ENCODE assay signal across 1 cellular context in the genomic region with DNA sequence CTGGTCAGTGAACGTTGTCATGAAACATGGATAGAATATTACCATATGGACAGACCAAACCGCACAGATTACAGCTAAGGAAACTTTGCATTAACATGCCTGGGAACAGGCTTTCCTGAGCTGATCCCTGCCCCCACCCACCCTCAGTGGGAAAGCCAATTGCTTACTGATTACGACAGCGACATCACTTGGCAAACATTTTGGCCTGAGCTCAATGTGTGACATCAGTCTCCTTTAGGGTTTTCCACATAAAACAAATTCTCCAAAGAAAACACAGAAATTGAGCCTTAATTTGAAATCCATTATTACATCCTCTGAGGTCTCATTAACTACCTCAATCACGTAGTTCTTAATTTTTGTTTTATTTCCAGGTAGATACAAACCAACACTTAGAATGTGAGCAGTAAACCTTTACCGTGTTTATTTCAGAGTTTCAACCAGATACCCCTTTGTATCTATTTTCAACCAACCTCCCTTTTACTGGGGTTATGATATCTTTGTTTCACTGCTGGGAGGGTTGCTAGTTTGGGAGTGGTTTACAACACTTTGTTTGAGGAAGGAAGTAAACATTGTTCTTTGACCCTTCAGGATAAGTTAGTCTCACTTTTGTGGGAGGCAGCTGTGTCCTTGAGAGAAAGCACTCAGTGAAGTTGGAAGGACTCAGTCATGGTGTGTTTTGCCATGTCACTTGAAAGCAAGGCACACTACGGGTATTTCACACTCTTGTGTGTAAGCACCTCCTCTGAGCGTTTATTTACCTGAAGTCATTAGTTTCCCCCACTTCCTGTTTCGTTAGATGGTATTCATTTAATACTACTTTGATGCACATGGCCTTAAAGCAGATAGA.
TF ChIP-seq lines count a peak whose summit lies in the region.

No MANE protein-coding gene starts in this region.

TF ChIP-seq in HepG2, 621 proteins besides CTCF, POLR2A, EP300 and RAD21 (continued from another document and continues in another):
- TF ChIP-seq, protein P1, sequence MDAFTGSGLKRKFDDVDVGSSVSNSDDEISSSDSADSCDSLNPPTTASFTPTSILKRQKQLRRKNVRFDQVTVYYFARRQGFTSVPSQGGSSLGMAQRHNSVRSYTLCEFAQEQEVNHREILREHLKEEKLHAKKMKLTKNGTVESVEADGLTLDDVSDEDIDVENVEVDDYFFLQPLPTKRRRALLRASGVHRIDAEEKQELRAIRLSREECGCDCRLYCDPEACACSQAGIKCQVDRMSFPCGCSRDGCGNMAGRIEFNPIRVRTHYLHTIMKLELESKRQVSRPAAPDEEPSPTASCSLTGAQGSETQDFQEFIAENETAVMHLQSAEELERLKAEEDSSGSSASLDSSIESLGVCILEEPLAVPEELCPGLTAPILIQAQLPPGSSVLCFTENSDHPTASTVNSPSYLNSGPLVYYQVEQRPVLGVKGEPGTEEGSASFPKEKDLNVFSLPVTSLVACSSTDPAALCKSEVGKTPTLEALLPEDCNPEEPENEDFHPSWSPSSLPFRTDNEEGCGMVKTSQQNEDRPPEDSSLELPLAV (CRISPR knock-in tag; conservative IDR thresholded peaks at IDR 0.05; ENCODE audit: low read depth), result no peak
- no peak for TF ChIP-seq ZNF720 (CRISPR knock-in tag; IDR thresholded peaks at IDR 0.05)
- TF ChIP-seq MTF2 (CRISPR knock-in tag; IDR thresholded peaks at IDR 0.05; ENCODE audit: borderline replicate concordance), result no peak
- TF ChIP-seq, protein P2, sequence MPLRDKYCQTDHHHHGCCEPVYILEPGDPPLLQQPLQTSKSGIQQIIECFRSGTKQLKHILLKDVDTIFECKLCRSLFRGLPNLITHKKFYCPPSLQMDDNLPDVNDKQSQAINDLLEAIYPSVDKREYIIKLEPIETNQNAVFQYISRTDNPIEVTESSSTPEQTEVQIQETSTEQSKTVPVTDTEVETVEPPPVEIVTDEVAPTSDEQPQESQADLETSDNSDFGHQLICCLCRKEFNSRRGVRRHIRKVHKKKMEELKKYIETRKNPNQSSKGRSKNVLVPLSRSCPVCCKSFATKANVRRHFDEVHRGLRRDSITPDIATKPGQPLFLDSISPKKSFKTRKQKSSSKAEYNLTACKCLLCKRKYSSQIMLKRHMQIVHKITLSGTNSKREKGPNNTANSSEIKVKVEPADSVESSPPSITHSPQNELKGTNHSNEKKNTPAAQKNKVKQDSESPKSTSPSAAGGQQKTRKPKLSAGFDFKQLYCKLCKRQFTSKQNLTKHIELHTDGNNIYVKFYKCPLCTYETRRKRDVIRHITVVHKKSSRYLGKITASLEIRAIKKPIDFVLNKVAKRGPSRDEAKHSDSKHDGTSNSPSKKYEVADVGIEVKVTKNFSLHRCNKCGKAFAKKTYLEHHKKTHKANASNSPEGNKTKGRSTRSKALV (CRISPR knock-in tag; IDR thresholded peaks at IDR 0.05), result peak; percentile 81
- TF ChIP-seq ZNF235 (CRISPR knock-in tag; IDR thresholded peaks at IDR 0.05; ENCODE audit: borderline replicate concordance), result no peak
- TF ChIP-seq KAT2B (IDR thresholded peaks at IDR 0.05; ENCODE audit: borderline replicate concordance, low read depth, low read length), result no peak
- 0 out of 2 replicates have a peak, but pooled peaks have one; percentile 60 for TF ChIP-seq ZMAT3 (CRISPR knock-in tag; conservative IDR thresholded peaks at IDR 0.05)
- TF ChIP-seq SOX6 (IDR thresholded peaks at IDR 0.05), result no peak
- peak; percentile 97 for TF ChIP-seq SOX6 (CRISPR knock-in tag; IDR thresholded peaks at IDR 0.05)
- no peak for TF ChIP-seq TMF1 (CRISPR knock-in tag; IDR thresholded peaks at IDR 0.05; ENCODE audit: low read depth)
- no peak for TF ChIP-seq ZNF138 (CRISPR knock-in tag; IDR thresholded peaks at IDR 0.05; ENCODE audit: low read depth)
- no peak; the same call in 1 of the 2 replicates for TF ChIP-seq JDP2 (CRISPR knock-in tag; IDR thresholded peaks at IDR 0.05; ENCODE audit: borderline replicate concordance)
- TF ChIP-seq DNMT3B (CRISPR knock-in tag; conservative IDR thresholded peaks at IDR 0.05), result peak; percentile 56; the same call in 1 of the 2 replicates
- TF ChIP-seq, protein P3, sequence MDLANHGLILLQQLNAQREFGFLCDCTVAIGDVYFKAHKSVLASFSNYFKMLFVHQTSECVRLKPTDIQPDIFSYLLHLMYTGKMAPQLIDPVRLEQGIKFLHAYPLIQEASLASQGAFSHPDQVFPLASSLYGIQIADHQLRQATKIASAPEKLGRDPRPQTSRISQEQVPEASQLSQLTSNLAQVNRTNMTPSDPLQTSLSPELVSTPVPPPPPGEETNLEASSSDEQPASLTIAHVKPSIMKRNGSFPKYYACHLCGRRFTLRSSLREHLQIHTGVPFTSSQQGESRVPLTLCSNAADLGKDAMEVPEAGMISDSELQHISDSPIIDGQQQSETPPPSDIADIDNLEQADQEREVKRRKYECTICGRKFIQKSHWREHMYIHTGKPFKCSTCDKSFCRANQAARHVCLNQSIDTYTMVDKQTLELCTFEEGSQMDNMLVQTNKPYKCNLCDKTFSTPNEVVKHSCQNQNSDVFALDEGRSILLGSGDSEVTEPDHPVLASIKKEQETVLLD (CRISPR knock-in tag; IDR thresholded peaks at IDR 0.05; ENCODE audit: low read depth), result 0 out of 2 replicates have a peak, but pooled peaks have one; percentile 35
- TF ChIP-seq MAFK (conservative IDR thresholded peaks at IDR 0.05 in 1 of 2, IDR thresholded peaks at IDR 0.05 in 1 of 2; ENCODE audit: low read length in 2 of 2), result peak; percentile 54 to 68
- peak; percentile 59; the same call in 1 of the 2 replicates for TF ChIP-seq ZNF746 (CRISPR knock-in tag; IDR thresholded peaks at IDR 0.05)
- TF ChIP-seq BORCS8-MEF2B (CRISPR knock-in tag; IDR thresholded peaks at IDR 0.05), result no peak
- TF ChIP-seq KDM2A (CRISPR knock-in tag; IDR thresholded peaks at IDR 0.05; ENCODE audit: borderline replicate concordance, low read depth), result 0 out of 2 replicates have a peak, but pooled peaks have one; percentile 15
- peak; percentile 85 for TF ChIP-seq PHF21A (CRISPR knock-in tag; IDR thresholded peaks at IDR 0.05)
- no peak; the same call in 1 of the 2 replicates for TF ChIP-seq ZNF629 (CRISPR knock-in tag; conservative IDR thresholded peaks at IDR 0.05)
- TF ChIP-seq ZNF251 (CRISPR knock-in tag; IDR thresholded peaks at IDR 0.05), result no peak
- peak; percentile 60; the same call in 1 of the 2 replicates for TF ChIP-seq ZNF607 (CRISPR knock-in tag; IDR thresholded peaks at IDR 0.05; ENCODE audit: borderline replicate concordance)
- peak; percentile 59; the same call in 1 of the 2 replicates for TF ChIP-seq ZBTB3 (CRISPR knock-in tag; IDR thresholded peaks at IDR 0.05; ENCODE audit: borderline replicate concordance, low read depth)
- TF ChIP-seq EHMT2 (IDR thresholded peaks at IDR 0.05; ENCODE audit: borderline replicate concordance, low read depth, low read length), result no peak
- peak; percentile 81 for TF ChIP-seq CREM (IDR thresholded peaks at IDR 0.05)
- no peak for TF ChIP-seq CREM (CRISPR knock-in tag; IDR thresholded peaks at IDR 0.05)
- TF ChIP-seq PAX8 (CRISPR knock-in tag; IDR thresholded peaks at IDR 0.05; ENCODE audit: borderline replicate concordance), result no peak
- TF ChIP-seq, protein P4, sequence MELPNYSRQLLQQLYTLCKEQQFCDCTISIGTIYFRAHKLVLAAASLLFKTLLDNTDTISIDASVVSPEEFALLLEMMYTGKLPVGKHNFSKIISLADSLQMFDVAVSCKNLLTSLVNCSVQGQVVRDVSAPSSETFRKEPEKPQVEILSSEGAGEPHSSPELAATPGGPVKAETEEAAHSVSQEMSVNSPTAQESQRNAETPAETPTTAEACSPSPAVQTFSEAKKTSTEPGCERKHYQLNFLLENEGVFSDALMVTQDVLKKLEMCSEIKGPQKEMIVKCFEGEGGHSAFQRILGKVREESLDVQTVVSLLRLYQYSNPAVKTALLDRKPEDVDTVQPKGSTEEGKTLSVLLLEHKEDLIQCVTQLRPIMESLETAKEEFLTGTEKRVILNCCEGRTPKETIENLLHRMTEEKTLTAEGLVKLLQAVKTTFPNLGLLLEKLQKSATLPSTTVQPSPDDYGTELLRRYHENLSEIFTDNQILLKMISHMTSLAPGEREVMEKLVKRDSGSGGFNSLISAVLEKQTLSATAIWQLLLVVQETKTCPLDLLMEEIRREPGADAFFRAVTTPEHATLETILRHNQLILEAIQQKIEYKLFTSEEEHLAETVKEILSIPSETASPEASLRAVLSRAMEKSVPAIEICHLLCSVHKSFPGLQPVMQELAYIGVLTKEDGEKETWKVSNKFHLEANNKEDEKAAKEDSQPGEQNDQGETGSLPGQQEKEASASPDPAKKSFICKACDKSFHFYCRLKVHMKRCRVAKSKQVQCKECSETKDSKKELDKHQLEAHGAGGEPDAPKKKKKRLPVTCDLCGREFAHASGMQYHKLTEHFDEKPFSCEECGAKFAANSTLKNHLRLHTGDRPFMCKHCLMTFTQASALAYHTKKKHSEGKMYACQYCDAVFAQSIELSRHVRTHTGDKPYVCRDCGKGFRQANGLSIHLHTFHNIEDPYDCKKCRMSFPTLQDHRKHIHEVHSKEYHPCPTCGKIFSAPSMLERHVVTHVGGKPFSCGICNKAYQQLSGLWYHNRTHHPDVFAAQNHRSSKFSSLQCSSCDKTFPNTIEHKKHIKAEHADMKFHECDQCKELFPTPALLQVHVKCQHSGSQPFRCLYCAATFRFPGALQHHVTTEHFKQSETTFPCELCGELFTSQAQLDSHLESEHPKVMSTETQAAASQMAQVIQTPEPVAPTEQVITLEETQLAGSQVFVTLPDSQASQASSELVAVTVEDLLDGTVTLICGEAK (IDR thresholded peaks at IDR 0.05), result no peak
- TF ChIP-seq, protein P4 (CRISPR knock-in tag; IDR thresholded peaks at IDR 0.05), result peak; percentile 70; the same call in 1 of the 2 replicates
- no peak for TF ChIP-seq NBN (conservative IDR thresholded peaks at IDR 0.05)
- TF ChIP-seq CREB1 (IDR thresholded peaks at IDR 0.05), result peak; percentile 36; the same call in 1 of the 2 replicates
- peak; percentile 67 for TF ChIP-seq CREB1 (CRISPR knock-in tag; IDR thresholded peaks at IDR 0.05)
- peak; percentile 38 for TF ChIP-seq TBL1XR1 (IDR thresholded peaks at IDR 0.05; ENCODE audit: borderline replicate concordance, low read length, partially characterized antibody)
- peak; percentile 74 for TF ChIP-seq CEBPB (IDR thresholded peaks at IDR 0.05; ENCODE audit: borderline replicate concordance, low read depth, low read length)
- TF ChIP-seq, protein P5, sequence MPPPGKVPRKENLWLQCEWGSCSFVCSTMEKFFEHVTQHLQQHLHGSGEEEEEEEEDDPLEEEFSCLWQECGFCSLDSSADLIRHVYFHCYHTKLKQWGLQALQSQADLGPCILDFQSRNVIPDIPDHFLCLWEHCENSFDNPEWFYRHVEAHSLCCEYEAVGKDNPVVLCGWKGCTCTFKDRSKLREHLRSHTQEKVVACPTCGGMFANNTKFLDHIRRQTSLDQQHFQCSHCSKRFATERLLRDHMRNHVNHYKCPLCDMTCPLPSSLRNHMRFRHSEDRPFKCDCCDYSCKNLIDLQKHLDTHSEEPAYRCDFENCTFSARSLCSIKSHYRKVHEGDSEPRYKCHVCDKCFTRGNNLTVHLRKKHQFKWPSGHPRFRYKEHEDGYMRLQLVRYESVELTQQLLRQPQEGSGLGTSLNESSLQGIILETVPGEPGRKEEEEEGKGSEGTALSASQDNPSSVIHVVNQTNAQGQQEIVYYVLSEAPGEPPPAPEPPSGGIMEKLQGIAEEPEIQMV (CRISPR knock-in tag; IDR thresholded peaks at IDR 0.05; ENCODE audit: low read depth), result no peak
- TF ChIP-seq, protein P6, sequence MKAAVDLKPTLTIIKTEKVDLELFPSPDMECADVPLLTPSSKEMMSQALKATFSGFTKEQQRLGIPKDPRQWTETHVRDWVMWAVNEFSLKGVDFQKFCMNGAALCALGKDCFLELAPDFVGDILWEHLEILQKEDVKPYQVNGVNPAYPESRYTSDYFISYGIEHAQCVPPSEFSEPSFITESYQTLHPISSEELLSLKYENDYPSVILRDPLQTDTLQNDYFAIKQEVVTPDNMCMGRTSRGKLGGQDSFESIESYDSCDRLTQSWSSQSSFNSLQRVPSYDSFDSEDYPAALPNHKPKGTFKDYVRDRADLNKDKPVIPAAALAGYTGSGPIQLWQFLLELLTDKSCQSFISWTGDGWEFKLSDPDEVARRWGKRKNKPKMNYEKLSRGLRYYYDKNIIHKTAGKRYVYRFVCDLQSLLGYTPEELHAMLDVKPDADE (CRISPR knock-in tag; IDR thresholded peaks at IDR 0.05), result no peak
- no peak for TF ChIP-seq ZBTB42 (CRISPR knock-in tag; IDR thresholded peaks at IDR 0.05)
- no peak for TF ChIP-seq LCORL (IDR thresholded peaks at IDR 0.05)
- peak; percentile 62; the same call in 1 of the 2 replicates for TF ChIP-seq LCORL (CRISPR knock-in tag; IDR thresholded peaks at IDR 0.05)
- peak; percentile 55; the same call in 1 of the 2 replicates for TF ChIP-seq HOXD1 (CRISPR knock-in tag; IDR thresholded peaks at IDR 0.05)
- TF ChIP-seq ELF4 (CRISPR knock-in tag; IDR thresholded peaks at IDR 0.05; ENCODE audit: borderline replicate concordance), result peak; percentile 33; the same call in 1 of the 2 replicates
- TF ChIP-seq ZNF260 (CRISPR knock-in tag; IDR thresholded peaks at IDR 0.05; ENCODE audit: borderline replicate concordance, low read depth), result no peak
- TF ChIP-seq HOXA9 (CRISPR knock-in tag; IDR thresholded peaks at IDR 0.05; ENCODE audit: borderline replicate concordance), result no peak
- TF ChIP-seq ZNF263 (CRISPR knock-in tag; IDR thresholded peaks at IDR 0.05), result no peak
- TF ChIP-seq ZNF816 (CRISPR knock-in tag; IDR thresholded peaks at IDR 0.05; ENCODE audit: borderline replicate concordance), result peak; percentile 71; the same call in 1 of the 2 replicates
- no peak for TF ChIP-seq U2AF1 (optimal IDR thresholded peaks at IDR 0.05; ENCODE audit: low read depth, low read length)
- TF ChIP-seq ZSCAN25 (CRISPR knock-in tag; IDR thresholded peaks at IDR 0.05), result no peak
